ENCODE assay signal across 8 cellular contexts in the genomic region with DNA sequence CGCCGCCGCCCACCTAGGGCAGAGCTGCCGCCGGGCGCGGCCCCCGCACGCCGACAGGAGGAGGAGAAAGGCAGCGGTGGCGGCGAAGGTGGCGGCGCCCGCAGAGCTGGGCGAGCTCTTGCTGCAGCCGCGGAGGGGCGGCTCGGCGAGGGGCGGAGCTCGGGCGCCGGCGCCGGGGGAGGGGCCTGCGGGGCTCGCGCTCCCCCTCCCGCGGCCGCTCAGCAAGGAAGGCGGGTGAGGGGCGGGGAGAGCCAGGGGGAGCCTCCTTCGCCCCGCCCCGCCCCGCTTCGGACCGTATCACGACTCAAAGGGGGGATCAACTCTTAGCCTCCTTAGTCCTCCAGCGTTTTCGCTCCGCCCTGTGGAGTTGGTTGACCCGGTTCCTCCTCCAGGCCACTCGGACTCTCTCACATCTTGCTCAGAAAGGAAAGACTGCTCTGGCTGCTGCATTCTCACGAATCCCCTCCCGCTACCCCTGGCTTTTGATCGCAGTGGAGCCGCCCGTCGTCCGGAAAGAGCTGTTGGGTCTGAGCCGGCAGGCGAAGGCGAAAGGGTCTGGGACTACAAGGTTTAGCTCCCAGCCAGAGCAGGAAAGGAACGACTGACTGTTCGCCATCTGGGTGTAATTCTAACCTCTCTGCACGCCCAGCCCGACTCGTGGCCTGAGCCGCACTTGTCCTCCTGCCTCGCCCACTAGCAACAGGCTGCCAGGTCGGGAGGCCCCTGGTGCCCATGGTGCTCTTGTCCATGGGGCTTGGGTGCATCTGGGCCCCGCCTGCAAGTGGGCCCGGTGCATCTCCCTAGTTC. TPM values are rescaled to one million over a fixed set of nuclear protein-coding genes. Genes with fewer than 3 reads are reported as not detected.
A peak's percentile ranks its signal among the peaks of the same experiment; 100 is the strongest.
DNase-seq lines count a peak whose midpoint lies in the region; ATAC-seq and TF ChIP-seq lines count a peak whose summit lies in the region.

A gene (minus strand): TSS at position 120 of the 807 bp plus-strand sequence. CDS start 232 bp downstream, outside the sequence.

- H3K27ac ChIP-seq in hepatocyte = peak within 1 kb of the TSS; percentile 95
- peak within 1 kb of the TSS; percentile 95 for H3K27ac ChIP-seq in rectal smooth muscle tissue (ENCODE audit: low read depth, low read length)
- H3K27ac ChIP-seq in vagina = peak within 1 kb of the TSS; percentile 71

- peak within 1 kb of the TSS; percentile 94 for H3K9ac ChIP-seq in rectal smooth muscle tissue (ENCODE audit: low read length)

- ATAC-seq in GM18511 (IDR thresholded peaks at IDR 0.05; ENCODE audit: unreplicated experiment) (peak; percentile 74), HG03025 (IDR thresholded peaks at IDR 0.05; ENCODE audit: low FRiP score, unreplicated experiment) (peak; percentile 76)

- H3K9me2 ChIP-seq in hepatocyte (replicated peaks; ENCODE audit: insufficient read depth) = no peaks in the 10 kb centered on the region

- no peaks in the 10 kb centered on the region for H3K9me3 ChIP-seq in hepatocyte (ENCODE audit: low read depth)
- H3K9me3 ChIP-seq in vagina = no peaks in the 10 kb centered on the region

- 1% methylated on average over 50 of the region's 68 CpGs for WGBS in hepatocyte (ENCODE audit: low lambda C conversion rate, missing lambda C conversion rate)

- H3K79me2 ChIP-seq in hepatocyte = peaks cover 12% of the 10 kb centered on the region

- peak; percentile 5 for TF ChIP-seq CTCF in astrocyte of the cerebellum (IDR thresholded peaks at IDR 0.05; ENCODE audit: low read depth, low read length, missing control alignments)
- TF ChIP-seq CTCF in hepatocyte (IDR thresholded peaks at IDR 0.05; ENCODE audit: poor library complexity) = no peak
- no peak for TF ChIP-seq CTCF in vagina (IDR thresholded peaks at IDR 0.05)

- TF ChIP-seq POLR2A in vagina (IDR thresholded peaks at IDR 0.05) = peak in 1 of 2 donors; percentile 37

- intact Hi-C loops in vagina (cut with DNase I) = no loop called here

- no peaks in the 10 kb centered on the region for H3K27me3 ChIP-seq in hepatocyte
- no peaks in the 10 kb centered on the region for H3K27me3 ChIP-seq in rectal smooth muscle tissue (ENCODE audit: control insufficient read depth, insufficient read depth, low read length)
- no peaks in the 10 kb centered on the region for H3K27me3 ChIP-seq in vagina

- H3K4me3 ChIP-seq in astrocyte of the cerebellum (ENCODE audit: low read depth, low read length) (peak within 1 kb of the TSS; percentile 62), hepatocyte (peak within 1 kb of the TSS; percentile 92), rectal smooth muscle tissue (ENCODE audit: low read length) (peak within 1 kb of the TSS; percentile 91), vagina (peak within 1 kb of the TSS; percentile 90 to 93)

- H2AFZ ChIP-seq in hepatocyte = peak within 1 kb of the TSS; percentile 98

- no peaks in the 10 kb centered on the region for H3K36me3 ChIP-seq in hepatocyte (replicated peaks; ENCODE audit: insufficient read depth, low read depth)
- H3K36me3 ChIP-seq in rectal smooth muscle tissue (ENCODE audit: control insufficient read depth, insufficient read depth, low read length) = no peaks in the 10 kb centered on the region
- no peaks in the 10 kb centered on the region for H3K36me3 ChIP-seq in vagina

- in situ Hi-C loops in astrocyte of the cerebellum (cut with HindIII; ENCODE audit: low sequenced_read_pairs) = no loop called here

- DNase-seq in NCI-H2029 treated with DMSO at 0.1 percent for 48 hours (lab: John Stamatoyannopoulos, UW) (peak; percentile 82), T-helper 22 cell (ENCODE audit: low read depth) (peak; percentile 86), astrocyte of the cerebellum (ENCODE audit: low read depth) (peak; percentile 45), hepatocyte (ENCODE audit: low spot score) (peak; percentile 97), vagina (ENCODE audit: extremely low spot score in 2 of 2) (no peak)

- H4K20me1 ChIP-seq in hepatocyte (ENCODE audit: insufficient read depth, poor library complexity, severe bottlenecking) = no peaks in the 10 kb centered on the region

- H3K4me1 ChIP-seq in hepatocyte (ENCODE audit: insufficient read depth) = peaks cover 14% of the 10 kb centered on the region
- H3K4me1 ChIP-seq in rectal smooth muscle tissue (ENCODE audit: control insufficient read depth, insufficient read depth, low read length) = peaks cover 5% of the 10 kb centered on the region
- peaks cover 28% of the 10 kb centered on the region for H3K4me1 ChIP-seq in vagina

- peak within 1 kb of the TSS; percentile 78 for H3K4me2 ChIP-seq in hepatocyte

RNA-seq across cellular contexts. Expression of the gene that starts here (rescaled TPM):
- total RNA-seq in hepatocyte = 42.1 and 52.3 TPM in 2 replicates
- polyA plus RNA-seq in hepatocyte = 3.3 and 4.4 TPM in 2 replicates
- 10.8 TPM for total RNA-seq in vagina

Comparison
In these comparisons a context has a peak if more than half of its experiments do, and no peak if none do; other contexts are left out.
1. DNase-seq: peak in NCI-H2029 treated with DMSO at 0.1 percent for 48 hours (single experiment), T-helper 22 cell (single experiment), astrocyte of the cerebellum (single experiment) and hepatocyte (single experiment); none in vagina (0 of 2).
2. Peak in every context shown above with its lines, with median percentiles within 50 percentile points of each other: H3K4me3 ChIP-seq and H3K27ac ChIP-seq.